In genomic region chr22:48920776-48921241, GRCh38 we compare ENCODE assay signal across 23 cellular contexts.
A peak's percentile ranks its signal among the peaks of the same experiment; 100 is the strongest.
DNase-seq lines count a peak whose midpoint lies in the region; ATAC-seq and TF ChIP-seq lines count a peak whose summit lies in the region.
"Had no signal": no experiment of that assay in that cellular context is flagged by ENCODE, and none has a peak within 500 bp of the region (broad histone marks: within the 10 kb centered on the region; RNA-seq: fewer than 3 reads in every experiment).

No MANE protein-coding gene starts in this region.

- H3K4me1 ChIP-seq in right atrium auricular region, result no peaks in the 10 kb centered on the region
- H3K4me1 ChIP-seq in neural progenitor cell, result no peaks in the 10 kb centered on the region
- peaks cover 0 to 42% (median 13%) of the 10 kb centered on the region in 4 donors for H3K4me1 ChIP-seq in tibial nerve
- H3K4me1 ChIP-seq: body of pancreas, psoas muscle had no signal

- H3K27ac Mint-ChIP-seq in brain (peak overlapping the region in 4 of 5 experiments; percentile 14 to 95 (median 60)), neural progenitor cell (peak overlapping the region; percentile 46)
- H3K27ac Mint-ChIP-seq: activated naive CD8-positive, alpha-beta T cell treated with anti-CD3 and anti-CD28 coated beads, Interleukin-2, amount 10 ng/mL, durations not matched to agents 7 days and 5 days; CD4-positive, alpha-beta T cell; memory B cell; natural killer cell; T-helper 1 cell treated with Interleukin-12 subunit alpha and Interleukin-12 subunit beta and Interleukin-4 antibody, amounts not matched to agents 30 μg/mL and 1 μg/mL, for 36 hours had no signal

- H3K9ac ChIP-seq in neural progenitor cell, result no peak overlapping the region

- TF ChIP-seq CTCF in right atrium auricular region (IDR thresholded peaks at IDR 0.05) (no peak), brain (conservative IDR thresholded peaks at IDR 0.05) (no peak), neural progenitor cell (IDR thresholded peaks at IDR 0.05) (no peak), tibial nerve (IDR thresholded peaks at IDR 0.05) (no peak)

- no peak for TF ChIP-seq POLR2A in tibial nerve (IDR thresholded peaks at IDR 0.05)

- no peaks in the 10 kb centered on the region for H3K9me3 ChIP-seq in right atrium auricular region
- H3K9me3 ChIP-seq in neural progenitor cell (ENCODE audit: low read depth), result no peaks in the 10 kb centered on the region
- no peaks in the 10 kb centered on the region for H3K9me3 ChIP-seq in tibial nerve
- H3K9me3 ChIP-seq: body of pancreas, psoas muscle, suprapubic skin had no signal

- H3K27me3 ChIP-seq in right atrium auricular region (no peaks in the 10 kb centered on the region), neural progenitor cell (no peaks in the 10 kb centered on the region), tibial nerve (no peaks in the 10 kb centered on the region)
- H3K27me3 ChIP-seq: body of pancreas, hepatocyte had no signal

- peaks cover 14% of the 10 kb centered on the region for H3K27me3 Mint-ChIP-seq in brain
- H3K27me3 Mint-ChIP-seq in neural progenitor cell (ENCODE audit: insufficient read depth, low read depth), result peaks cover 13% of the 10 kb centered on the region
- H3K27me3 Mint-ChIP-seq: activated naive CD8-positive, alpha-beta T cell treated with anti-CD3 and anti-CD28 coated beads, Interleukin-2, amount 10 ng/mL, durations not matched to agents 7 days and 5 days had no signal

- H3K36me3 ChIP-seq in right atrium auricular region, result no peaks in the 10 kb centered on the region
- no peaks in the 10 kb centered on the region for H3K36me3 ChIP-seq in neural progenitor cell
- no peaks in the 10 kb centered on the region for H3K36me3 ChIP-seq in tibial nerve
- H3K36me3 ChIP-seq: suprapubic skin had no signal

- no peaks in the 10 kb centered on the region for H3K36me3 Mint-ChIP-seq in brain
- H3K36me3 Mint-ChIP-seq in neural progenitor cell, result peaks cover 1% of the 10 kb centered on the region
- H3K36me3 Mint-ChIP-seq: activated naive CD8-positive, alpha-beta T cell treated with anti-CD3 and anti-CD28 coated beads, Interleukin-2, amount 10 ng/mL, durations not matched to agents 7 days and 5 days; memory B cell; natural killer cell had no signal

- H3K27ac ChIP-seq in right atrium auricular region, result no peak overlapping the region
- no peak overlapping the region for H3K27ac ChIP-seq in neural progenitor cell
- peak overlapping the region; percentile 54 to 88 (median 74) for H3K27ac ChIP-seq in tibial nerve
- H3K27ac ChIP-seq: body of pancreas, hepatocyte, psoas muscle, suprapubic skin, VCaP had no signal

- no peak overlapping the region for H3K4me2 ChIP-seq in neural progenitor cell
- H3K4me2 ChIP-seq: hepatocyte had no signal

- TF ChIP-seq EP300 in tibial nerve (IDR thresholded peaks at IDR 0.05), result no peak

- peaks cover 69% of the 10 kb centered on the region for H3K4me1 Mint-ChIP-seq in brain
- H3K4me1 Mint-ChIP-seq in neural progenitor cell, result peaks cover 35% of the 10 kb centered on the region
- H3K4me1 Mint-ChIP-seq: activated naive CD8-positive, alpha-beta T cell treated with anti-CD3 and anti-CD28 coated beads, Interleukin-2, amount 10 ng/mL, durations not matched to agents 7 days and 5 days; memory B cell; natural killer cell had no signal

- H2AFZ ChIP-seq in neural progenitor cell (replicated peaks), result no peak overlapping the region
- H2AFZ ChIP-seq: hepatocyte had no signal

- no peak overlapping the region for H3K4me3 Mint-ChIP-seq in brain
- H3K4me3 Mint-ChIP-seq in neural progenitor cell, result no peak overlapping the region
- H3K4me3 Mint-ChIP-seq: activated naive CD8-positive, alpha-beta T cell treated with anti-CD3 and anti-CD28 coated beads, Interleukin-2, amount 10 ng/mL, durations not matched to agents 7 days and 5 days; CD4-positive, alpha-beta T cell; memory B cell; natural killer cell; T-helper 1 cell treated with Interleukin-12 subunit alpha and Interleukin-12 subunit beta and Interleukin-4 antibody, amounts not matched to agents 30 μg/mL and 1 μg/mL, for 36 hours had no signal

- DNase-seq in right atrium auricular region (ENCODE audit: low spot score), result peak; percentile 28
- no peak for DNase-seq in left ventricle myocardium superior
- no peak for DNase-seq in neural progenitor cell (ENCODE audit: low spot score)
- no peak for DNase-seq in tibial nerve (ENCODE audit: low spot score in 2 of 2)
- no peak for DNase-seq in NCI-H1694 treated with DMSO at 0.1 percent for 48 hours (lab: John Stamatoyannopoulos, UW)
- DNase-seq in ecto neural progenitor cell (ENCODE audit: low spot score), result no peak
- DNase-seq: activated CD4-positive, alpha-beta T cell treated with anti-CD3 and anti-CD28 coated beads, Interleukin-2, amount 50 U/mL, for 1 hour; activated naive CD8-positive, alpha-beta T cell treated with anti-CD3 and anti-CD28 coated beads, Interleukin-2, amount 10 ng/mL, durations not matched to agents 7 days and 5 days; body of pancreas; CD4-positive, alpha-beta T cell; cortex of kidney; foreskin fibroblast; natural killer cell; NCI-H1930; psoas muscle; SIG-M5 had no signal

- 3 to 23% methylated on average over 9 to 10 of the region's 13 CpGs for WGBS in tibial nerve, 2 donors

- H3K9me3 Mint-ChIP-seq in brain, result peaks cover 0 to 21% (median 14%) of the 10 kb centered on the region in 5 experiments
- peaks cover 14% of the 10 kb centered on the region for H3K9me3 Mint-ChIP-seq in neural progenitor cell
- H3K9me3 Mint-ChIP-seq: CD4-positive, alpha-beta T cell; natural killer cell had no signal

- H3F3A ChIP-seq in neural progenitor cell (ENCODE audit: low read depth), result peaks cover 6% of the 10 kb centered on the region

- no peak for ATAC-seq in left ventricle myocardium superior
- no peak for ATAC-seq in GM19328 (IDR thresholded peaks at IDR 0.05; ENCODE audit: unreplicated experiment)
- ATAC-seq: body of pancreas, psoas muscle had no signal

- H4K20me1 ChIP-seq in neural progenitor cell (ENCODE audit: low read depth), result no peaks in the 10 kb centered on the region

- no peaks in the 10 kb centered on the region for H3K79me2 ChIP-seq in neural progenitor cell (ENCODE audit: low read depth)
- H3K79me2 ChIP-seq: hepatocyte had no signal

- intact Hi-C loops in left ventricle myocardium superior (cut with micrococcal nuclease), result no loop called here

- H3K4me3 ChIP-seq in right atrium auricular region (no peak overlapping the region), neural progenitor cell (no peak overlapping the region), tibial nerve (no peak overlapping the region)
- H3K4me3 ChIP-seq: body of pancreas, hepatocyte, psoas muscle, suprapubic skin had no signal

Comparison
In these comparisons a context has a peak if more than half of its experiments do, and no peak if none do; other contexts are left out.
1. H3K27ac ChIP-seq: peak in tibial nerve (4 of 4); none in right atrium auricular region (0 of 2) and neural progenitor cell (single experiment).